8 cellular contexts compared by ENCODE assay signal in genomic region chr2:146661494-146662096, GRCh38.
DNase-seq lines count a peak whose midpoint lies in the region; ATAC-seq, FAIRE-seq and TF ChIP-seq lines count a peak whose summit lies in the region.

No MANE protein-coding gene starts in this region.

- FAIRE-seq in frontal cortex (lab: Jason Lieb, UNC), result peak; percentile 59

- TF ChIP-seq CTCF in C4-2B (conservative IDR thresholded peaks at IDR 0.05), result peak; percentile 66

- H3K27ac ChIP-seq in C4-2B, result no peak overlapping the region

- peak; percentile 57 for DNase-seq in HT-29 (ENCODE audit: low spot score)
- peak; percentile 21 for DNase-seq in RPMI7951 (ENCODE audit: low read depth)
- DNase-seq in frontal cortex (ENCODE audit: low spot score in 2 of 2), result peak in 1 of 2 donors; percentile 2
- DNase-seq in activated T-cell treated with anti-CD3 and anti-CD28 coated beads, Interleukin-2, amount 50 U/mL, for 1 hour, result no peak
- DNase-seq in activated CD4-positive, alpha-beta T cell treated with anti-CD3 and anti-CD28 coated beads, Interleukin-2, amount 50 U/mL, for 4 hours, result no peak
- DNase-seq in activated CD4-positive, alpha-beta T cell treated with anti-CD3 and anti-CD28 coated beads for 1 hour, result no peak

- ATAC-seq in GM19023 (IDR thresholded peaks at IDR 0.05; ENCODE audit: unreplicated experiment), result no peak

Comparison
In these comparisons a context has a peak if more than half of its experiments do, and no peak if none do; other contexts are left out.
1. DNase-seq: peak in HT-29 (single experiment) and RPMI7951 (single experiment); none in activated T-cell treated with anti-CD3 and anti-CD28 coated beads, Interleukin-2, amount 50 U/mL, for 1 hour (single experiment), activated CD4-positive, alpha-beta T cell treated with anti-CD3 and anti-CD28 coated beads, Interleukin-2, amount 50 U/mL, for 4 hours (0 of 2) and activated CD4-positive, alpha-beta T cell treated with anti-CD3 and anti-CD28 coated beads for 1 hour (single experiment).